In the genomic region with DNA sequence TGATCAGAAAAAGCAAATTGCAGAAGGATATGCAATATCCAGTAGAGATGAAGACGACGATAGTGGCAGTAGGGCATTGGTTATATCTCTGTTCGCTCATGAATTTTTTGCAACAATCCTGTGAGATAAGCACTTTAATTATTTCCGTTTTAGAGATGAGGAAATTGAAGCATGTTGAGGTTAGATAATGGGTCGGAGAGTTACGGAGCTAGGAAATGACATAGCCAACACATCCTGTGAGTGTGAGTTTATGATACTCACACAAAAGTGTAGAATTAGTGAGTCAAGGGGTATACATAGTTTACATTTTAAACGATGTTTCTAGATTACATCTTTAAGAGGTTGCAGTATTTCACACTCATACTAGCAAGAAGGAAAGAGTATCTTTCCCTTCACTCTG, we compare ENCODE assay signal across 31 cellular contexts.
A peak's percentile ranks its signal among the peaks of the same experiment; 100 is the strongest.
DNase-seq lines count a peak whose midpoint lies in the region; ATAC-seq and TF ChIP-seq lines count a peak whose summit lies in the region.
"Had no signal": no experiment of that assay in that cellular context is flagged by ENCODE, and none has a peak within 500 bp of the region (broad histone marks: within the 10 kb centered on the region; RNA-seq: fewer than 3 reads in every experiment).

No MANE protein-coding gene starts in this region.

- H3K36me3 ChIP-seq in sigmoid colon: no peaks in the 10 kb centered on the region
- H3K36me3 ChIP-seq: HAP-1, MG63, tibial artery had no signal

- TF ChIP-seq CTCF in NB4 (IDR thresholded peaks at IDR 0.05; ENCODE audit: low read depth, low read length) (no peak), sigmoid colon (IDR thresholded peaks at IDR 0.05) (no peak)

- H3K4me1 ChIP-seq in sigmoid colon: no peaks in the 10 kb centered on the region
- H3K4me1 ChIP-seq: parathyroid adenoma, tibial artery had no signal

- no peaks in the 10 kb centered on the region for H3K9me3 ChIP-seq in sigmoid colon
- H3K9me3 ChIP-seq: HAP-1, tibial artery had no signal

- DNase-seq in Daoy (ENCODE audit: low read depth) (peak; percentile 61), NB4 (ENCODE audit: low read depth) (peak; percentile 33), lung microvascular endothelial cell (ENCODE audit: low read depth in 2 of 2) (peak; percentile 69 to 79), sigmoid colon (no peak), hypothalamus (lab: John Stamatoyannopoulos, UW) (no peak), NCI-H2171 (lab: John Stamatoyannopoulos, UW) (no peak)
- DNase-seq: activated gamma-delta T cell treated with Interleukin-2 at 50 U/mL for 16 hours; activated T-cell treated with anti-CD3 and anti-CD28 coated beads for 4 hours; CD8-positive, alpha-beta T cell; DMS153; effector CD8-positive, alpha-beta T cell; hippocampal formation; IMR-90; left ventricle myocardium superior; MG63; midbrain; NCI-H1436 treated with DMSO at 0.1 percent for 48 hours; NCI-H524; nephron progenitor cell; NK-92 treated with Interleukin-12 subunit alpha and Interleukin-12 subunit beta, amount 100 ng/mL, for 24 hours; right cardiac atrium; stimulated activated naive CD8-positive, alpha-beta T cell treated with anti-CD3 and anti-CD28 coated beads, Interleukin-15, amount 100 ng/mL, for 72 hours; tibial artery had no signal

- H3K4me3 ChIP-seq in NB4 (ENCODE audit: low read depth, low read length) (no peak overlapping the region), sigmoid colon (no peak overlapping the region)
- H3K4me3 ChIP-seq: HAP-1, MG63, tibial artery had no signal

- intact Hi-C loops in sigmoid colon (cut with DNase I): no loop called here

- H3K27ac ChIP-seq in sigmoid colon: no peak overlapping the region
- H3K27ac ChIP-seq: parathyroid adenoma, RWPE1, tibial artery had no signal

- TF ChIP-seq POLR2A in NB4 (IDR thresholded peaks at IDR 0.05; ENCODE audit: extremely low read depth, insufficient read length) (no peak), sigmoid colon (IDR thresholded peaks at IDR 0.05) (no peak)

- no peak overlapping the region for H3K4me3 Mint-ChIP-seq in activated T-helper 17 cell treated with anti-CD3 and anti-CD28 coated beads, Interleukin-2, amount 50 U/mL, for 72 hours
- H3K4me3 Mint-ChIP-seq: brain; CD8-positive, alpha-beta T cell; nephron progenitor cell; stimulated activated naive CD8-positive, alpha-beta T cell treated with anti-CD3 and anti-CD28 coated beads, Interleukin-15, amount 100 ng/mL, for 72 hours had no signal

- peaks cover 6% of the 10 kb centered on the region for H3K4me1 Mint-ChIP-seq in activated T-helper 17 cell treated with anti-CD3 and anti-CD28 coated beads, Interleukin-2, amount 50 U/mL, for 72 hours

- no peaks in the 10 kb centered on the region for H3K27me3 Mint-ChIP-seq in activated T-helper 17 cell treated with anti-CD3 and anti-CD28 coated beads, Interleukin-2, amount 50 U/mL, for 72 hours

- H3K36me3 Mint-ChIP-seq in activated T-helper 17 cell treated with anti-CD3 and anti-CD28 coated beads, Interleukin-2, amount 50 U/mL, for 72 hours (ENCODE audit: low read depth): no peaks in the 10 kb centered on the region
- H3K36me3 Mint-ChIP-seq: brain; CD8-positive, alpha-beta T cell had no signal

- no peak overlapping the region for H3K27ac Mint-ChIP-seq in activated T-helper 17 cell treated with anti-CD3 and anti-CD28 coated beads, Interleukin-2, amount 50 U/mL, for 72 hours
- H3K27ac Mint-ChIP-seq: brain; CD8-positive, alpha-beta T cell; nephron progenitor cell; stimulated activated naive CD8-positive, alpha-beta T cell treated with anti-CD3 and anti-CD28 coated beads, Interleukin-15, amount 100 ng/mL, for 72 hours had no signal

- no peak for TF ChIP-seq EP300 in sigmoid colon (IDR thresholded peaks at IDR 0.05)

- 38 to 65% methylated on average over 7 of the region's 7 CpGs for WGBS in sigmoid colon, 2 donors

- H3K9me3 Mint-ChIP-seq in activated T-helper 17 cell treated with anti-CD3 and anti-CD28 coated beads, Interleukin-2, amount 50 U/mL, for 72 hours: no peaks in the 10 kb centered on the region
- H3K9me3 Mint-ChIP-seq: CD8-positive, alpha-beta T cell; stimulated activated naive CD8-positive, alpha-beta T cell treated with anti-CD3 and anti-CD28 coated beads, Interleukin-15, amount 100 ng/mL, for 72 hours had no signal

- peak; percentile 60 for ATAC-seq in activated T-helper 17 cell treated with anti-CD3 and anti-CD28 coated beads, Interleukin-2, amount 50 U/mL, for 72 hours (replicated peaks)
- no peak for ATAC-seq in HG03025 (IDR thresholded peaks at IDR 0.05; ENCODE audit: low FRiP score, unreplicated experiment)
- ATAC-seq: CD8-positive, alpha-beta T cell; esophagus mucosa; left ventricle myocardium superior; right cardiac atrium; SK-N-SH treated with all-trans-retinoic acid at 6 μM for 48 hours; stimulated activated naive CD8-positive, alpha-beta T cell treated with anti-CD3 and anti-CD28 coated beads, Interleukin-15, amount 100 ng/mL, for 72 hours had no signal

- no peaks in the 10 kb centered on the region for H3K27me3 ChIP-seq in sigmoid colon
- H3K27me3 ChIP-seq: MG63, tibial artery had no signal

Comparison
In these comparisons a context has a peak if more than half of its experiments do, and no peak if none do; other contexts are left out.
1. DNase-seq: peak in Daoy (single experiment), NB4 (single experiment) and lung microvascular endothelial cell (2 of 2); none in sigmoid colon (single experiment), hypothalamus (0 of 51) and NCI-H2171 (single experiment).